Comparison of ENCODE assay signal across 11 cellular contexts in genomic region chr12:96247567-96247962, GRCh38. TPM values are rescaled to one million over a fixed set of nuclear protein-coding genes. Genes with fewer than 3 reads are reported as not detected.
DNase-seq lines count a peak whose midpoint lies in the region; ATAC-seq and TF ChIP-seq lines count a peak whose summit lies in the region.
"Had no signal": no experiment of that assay in that cellular context is flagged by ENCODE, and none has a peak within 500 bp of the region (broad histone marks: within the 10 kb centered on the region; RNA-seq: fewer than 3 reads in every experiment).

No MANE protein-coding gene starts in this region.

- H3K27ac ChIP-seq in AG04450 (ENCODE audit: low read depth, low read length) (peak overlapping the region; percentile 4), RWPE1 (peak overlapping the region; percentile 16; the same call in 1 of the 2 replicates), fibroblast of lung (ENCODE audit: insufficient read depth, low read length) (peak overlapping the region; percentile 65), MM.1S (ENCODE audit: low read length) (no peak overlapping the region)
- H3K27ac ChIP-seq: thoracic aorta had no signal

- TF ChIP-seq CTCF in AG04450 (IDR thresholded peaks at IDR 0.05; ENCODE audit: low read depth, low read length) (no peak), RWPE1 (conservative IDR thresholded peaks at IDR 0.05; ENCODE audit: low read depth) (no peak), fibroblast of lung (conservative IDR thresholded peaks at IDR 0.05 in 1 of 2, IDR thresholded peaks at IDR 0.05 in 1 of 2; ENCODE audit: low read depth in 1 of 2, low read length in 2 of 2) (no peak), MM.1S (IDR thresholded peaks at IDR 0.05; ENCODE audit: low read length) (no peak)

- H3K36me3 Mint-ChIP-seq in naive thymus-derived CD8-positive, alpha-beta T cell = peaks cover 5 to 67% (median 29%) of the 10 kb centered on the region in 3 donors

- peaks cover 8% of the 10 kb centered on the region for H3K36me3 ChIP-seq in fibroblast of lung (ENCODE audit: control insufficient read depth, insufficient read depth, low read length)
- H3K36me3 ChIP-seq in MM.1S (replicated peaks; ENCODE audit: insufficient read depth, low read length) = peaks cover 3% of the 10 kb centered on the region; the same call in 1 of the 2 replicates

- H3K9ac ChIP-seq in fibroblast of lung (ENCODE audit: insufficient read depth, low read length) = no peak overlapping the region
- no peak overlapping the region for H3K9ac ChIP-seq in MM.1S (ENCODE audit: low read length)

- H3K4me3 Mint-ChIP-seq in naive thymus-derived CD8-positive, alpha-beta T cell = peak overlapping the region in 1 of 10 donors; percentile 20
- H3K4me3 Mint-ChIP-seq: activated naive CD4-positive, alpha-beta T cell treated with anti-CD3 and anti-CD28 coated beads, Interleukin-2, amount 50 U/mL, for 24 hours had no signal

- H3F3A ChIP-seq in MM.1S (ENCODE audit: insufficient read depth, low read length) = no peaks in the 10 kb centered on the region

- H3K9me3 ChIP-seq in AG04450 (ENCODE audit: control insufficient read depth, insufficient read depth, low read length) (no peaks in the 10 kb centered on the region; the same call in 1 of the 2 replicates), fibroblast of lung (ENCODE audit: control insufficient read depth, insufficient read depth, low read depth, low read length) (no peaks in the 10 kb centered on the region), MM.1S (replicated peaks; ENCODE audit: insufficient read depth, low read length) (no peaks in the 10 kb centered on the region)
- H3K9me3 ChIP-seq: thoracic aorta had no signal

- H4K20me1 ChIP-seq in fibroblast of lung (ENCODE audit: control insufficient read depth, extremely low read depth, insufficient read depth, low read length) (no peaks in the 10 kb centered on the region), MM.1S (ENCODE audit: insufficient read depth, low read length) (no peaks in the 10 kb centered on the region)

- ATAC-seq in HG03159 (IDR thresholded peaks at IDR 0.05; ENCODE audit: unreplicated experiment) (no peak), GM21825 (IDR thresholded peaks at IDR 0.05; ENCODE audit: unreplicated experiment) (no peak)
- no peak for ATAC-seq in naive thymus-derived CD8-positive, alpha-beta T cell

- no peaks in the 10 kb centered on the region for H3K27me3 ChIP-seq in AG04450 (ENCODE audit: control insufficient read depth, insufficient read depth, low read length)
- no peaks in the 10 kb centered on the region for H3K27me3 ChIP-seq in fibroblast of lung (ENCODE audit: control insufficient read depth, insufficient read depth, low read length)
- H3K27me3 ChIP-seq in MM.1S (replicated peaks; ENCODE audit: insufficient read depth, low read length) = no peaks in the 10 kb centered on the region

- peaks cover 66% of the 10 kb centered on the region for H3K79me2 ChIP-seq in fibroblast of lung (ENCODE audit: control insufficient read depth, insufficient read depth, low read length)
- H3K79me2 ChIP-seq in MM.1S (ENCODE audit: low read length) = peaks cover 84% of the 10 kb centered on the region

- H3K27me3 Mint-ChIP-seq in naive thymus-derived CD8-positive, alpha-beta T cell = no peaks in the 10 kb centered on the region
- H3K27me3 Mint-ChIP-seq: activated naive CD4-positive, alpha-beta T cell treated with anti-CD3 and anti-CD28 coated beads, Interleukin-2, amount 50 U/mL, for 24 hours had no signal

- no peak overlapping the region for H3K4me2 ChIP-seq in fibroblast of lung (ENCODE audit: extremely low read depth, insufficient read depth, low read length)
- no peak overlapping the region for H3K4me2 ChIP-seq in MM.1S (ENCODE audit: low read depth, low read length)

- H3K4me1 Mint-ChIP-seq in naive thymus-derived CD8-positive, alpha-beta T cell = peaks cover 18 to 42% (median 38%) of the 10 kb centered on the region in 4 donors

- CTCF ChIA-PET in AG04450 (lab: Charles Lee) = no interaction called here
- CTCF ChIA-PET in RWPE1 (lab: Yijun Ruan, JAX) = no interaction called here

- DNase-seq in AG04450 (ENCODE audit: low read depth, low spot score) = no peak
- peak; percentile 86 for DNase-seq in ELR (ENCODE audit: low read depth)
- no peak for DNase-seq in RWPE1 (ENCODE audit: low spot score)
- peak; percentile 39 to 43 for DNase-seq in fibroblast of lung (ENCODE audit: low read depth in 2 of 2)
- DNase-seq in MM.1S = no peak
- no peak for DNase-seq in naive thymus-derived CD8-positive, alpha-beta T cell
- DNase-seq: NCI-H510A treated with DMSO at 0.1 percent for 48 hours had no signal

- peak overlapping the region in 5 of 10 donors; percentile 8 to 76 (median 62) for H3K27ac Mint-ChIP-seq in naive thymus-derived CD8-positive, alpha-beta T cell
- H3K27ac Mint-ChIP-seq: activated naive CD4-positive, alpha-beta T cell treated with anti-CD3 and anti-CD28 coated beads, Interleukin-2, amount 50 U/mL, for 24 hours had no signal

- H2AFZ ChIP-seq in fibroblast of lung (ENCODE audit: low read length) (no peak overlapping the region), MM.1S (ENCODE audit: low read length) (no peak overlapping the region)

- H3K4me1 ChIP-seq in fibroblast of lung (ENCODE audit: control insufficient read depth, extremely low read depth, insufficient read depth, low read length) = peaks cover 17% of the 10 kb centered on the region
- H3K4me1 ChIP-seq in MM.1S (ENCODE audit: low read length) = no peaks in the 10 kb centered on the region

- no peaks in the 10 kb centered on the region for H3K9me2 ChIP-seq in MM.1S (replicated peaks; ENCODE audit: insufficient read depth, low read length)

- no peak overlapping the region for H3K4me3 ChIP-seq in AG04450 (ENCODE audit: low read depth, low read length)
- no peak overlapping the region for H3K4me3 ChIP-seq in fibroblast of lung (replicated peaks in 1 of 4; ENCODE audit: control extremely low read depth in 1 of 4, insufficient read depth in 1 of 4, low read depth in 3 of 4, low read length in 4 of 4)
- no peak overlapping the region for H3K4me3 ChIP-seq in MM.1S (ENCODE audit: low read length)
- H3K4me3 ChIP-seq: thoracic aorta had no signal

- POLR2A ChIA-PET in AG04450 (lab: Yijun Ruan, JAX) = no interaction called here
- POLR2A ChIA-PET in RWPE1 (lab: Yijun Ruan, JAX; ENCODE audit: low non-redundant PET) = no interaction called here
- POLR2A ChIA-PET in naive thymus-derived CD8-positive, alpha-beta T cell (lab: Charles Lee) = no interaction called here

- H3K9me3 Mint-ChIP-seq in naive thymus-derived CD8-positive, alpha-beta T cell = peaks cover 0 to 2% (median 0%) of the 10 kb centered on the region in 9 donors
- H3K9me3 Mint-ChIP-seq: activated naive CD4-positive, alpha-beta T cell treated with anti-CD3 and anti-CD28 coated beads, Interleukin-2, amount 50 U/mL, for 24 hours had no signal

RNA-seq across cellular contexts. Expression of gene ELK3, which starts 53.4 kb away (rescaled TPM):
- polyA plus RNA-seq in AG04450 (2011; rRNA removed) (26.7 and 31.2 TPM in 2 replicates), fibroblast of lung (27.9 and 41.7 TPM in 2 replicates)
- polyA minus RNA-seq in AG04450 (2011; rRNA and poly(A)+ RNA removed) = 21.4 and 27.3 TPM in 2 replicates
- total RNA-seq in fibroblast of lung = 13.1 and 14.7 TPM in 2 replicates
- polyA plus RNA-seq in fibroblast of lung (2012) = 32.0 and 39.5 TPM in 2 replicates
- polyA minus RNA-seq in fibroblast of lung (ENCODE audit: low replicate concordance) = 28.6 and 44.8 TPM in 2 replicates
- total RNA-seq in naive thymus-derived CD8-positive, alpha-beta T cell = 10 to 100 TPM; 44.0 to 46.1 TPM
- polyA plus RNA-seq in naive thymus-derived CD8-positive, alpha-beta T cell = 10 to 100 TPM in 1 of 3 donors, 1 to 10 TPM in 2; 7.5 to 18.9 (median 8.9) TPM

Comparison
In these comparisons a context has a peak if more than half of its experiments do, and no peak if none do; other contexts are left out.
1. DNase-seq: peak in ELR (single experiment) and fibroblast of lung (2 of 2); none in AG04450 (single experiment), RWPE1 (single experiment), MM.1S (single experiment) and naive thymus-derived CD8-positive, alpha-beta T cell (0 of 10).